In the genomic region with DNA sequence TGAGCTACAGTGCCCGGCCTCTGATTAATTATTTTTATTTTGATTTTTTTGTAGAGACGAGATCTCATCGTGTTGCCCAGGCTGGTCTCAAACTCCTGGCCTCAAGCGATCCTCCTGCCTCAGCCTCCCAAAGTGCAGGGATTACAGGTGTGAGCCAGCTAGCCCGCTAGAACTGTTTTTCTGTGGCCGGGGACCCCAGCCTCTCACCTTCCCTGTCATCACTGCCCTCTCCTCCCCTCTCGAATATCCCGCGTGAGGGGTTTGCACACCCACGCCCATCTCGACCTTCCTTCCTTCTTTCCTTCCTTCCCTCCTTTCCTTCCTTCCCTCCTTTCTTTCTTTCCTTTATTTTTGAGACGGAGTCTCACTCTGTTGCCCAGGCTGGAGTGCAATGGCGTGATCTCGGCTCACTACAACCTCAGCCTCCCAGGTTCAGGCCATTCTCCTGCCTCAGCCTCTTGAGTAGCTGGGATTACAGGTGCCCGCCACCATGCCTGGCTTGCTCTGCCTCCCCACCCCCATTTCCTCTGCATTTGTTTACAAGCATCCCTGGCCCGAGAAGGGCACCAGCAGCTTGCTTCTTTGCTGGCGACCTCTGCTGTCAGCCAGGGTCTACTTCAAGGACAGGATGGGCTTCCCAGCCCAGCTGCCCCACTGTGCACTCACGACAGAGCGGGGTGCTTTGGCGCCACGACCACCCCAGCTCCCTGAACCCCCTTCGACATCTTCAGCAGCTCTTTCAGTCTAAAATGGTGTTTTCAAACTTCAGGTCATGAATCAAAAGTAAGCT, we compare ENCODE assay signal across 9 cellular contexts. TPM values are rescaled to one million over a fixed set of nuclear protein-coding genes. Genes with fewer than 3 reads are reported as not detected.
DNase-seq lines count a peak whose midpoint lies in the region; ATAC-seq and TF ChIP-seq lines count a peak whose summit lies in the region.
"Had no signal": no experiment of that assay in that cellular context is flagged by ENCODE, and none has a peak within 500 bp of the region (broad histone marks: within the 10 kb centered on the region; RNA-seq: fewer than 3 reads in every experiment).

No MANE protein-coding gene starts in this region.

- H3K27ac Mint-ChIP-seq in GM23338 = no peak overlapping the region; the same call in none of the 2 replicates

- no peaks in the 10 kb centered on the region; the same call in 2 of the 3 replicates for H3K9me3 Mint-ChIP-seq in GM23338

- H3K79me2 ChIP-seq in GM23338 (replicated peaks; ENCODE audit: insufficient read depth) = no peaks in the 10 kb centered on the region

- H3K4me1 Mint-ChIP-seq in GM23338 = peaks cover 13% of the 10 kb centered on the region

- no peak for TF ChIP-seq EP300 in transverse colon (IDR thresholded peaks at IDR 0.05; ENCODE audit: low read depth)

- ATAC-seq in GM23338 = peak; percentile 72
- ATAC-seq in omental fat pad (ENCODE audit: low FRiP score) = no peak
- no peak for ATAC-seq in GM18867 (IDR thresholded peaks at IDR 0.05; ENCODE audit: unreplicated experiment)
- ATAC-seq: left cardiac atrium had no signal

- H3K4me1 ChIP-seq in GM23338 (ENCODE audit: insufficient read depth) (no peaks in the 10 kb centered on the region; the same call in 1 of the 2 replicates), transverse colon (peaks cover 0 to 17% (median 3%) of the 10 kb centered on the region in 4 donors)

- peaks cover 36% of the 10 kb centered on the region for H3K27me3 Mint-ChIP-seq in GM23338 (ENCODE audit: insufficient read depth, low read depth, poor library complexity)

- 0 out of 2 replicates have a peak overlapping the region, but pooled peaks have one; percentile 53 for H2AFZ ChIP-seq in GM23338

- intact Hi-C loops in transverse colon (cut with DNase I; ENCODE audit: low total_unique reads) = loop anchor here (10.0 kb wide), 1 partner anchor 142 kb away; no protein-coding TSS in a partner anchor

- in situ Hi-C loops in transverse colon (cut with MboI; ENCODE audit: low pct_ligation_motif_present in 1 of 4, low pct_unique_long_range_greater_than_20kb in 1 of 4, low sequenced_read_pairs in 3 of 4) = loop anchor here in 2 of 4 donors (25.0 kb wide), 1 partner anchor 139 kb away; the partner anchor contains the start of gene AMN (in 2 of the 2)

- H3K27me3 ChIP-seq in GM23338 (ENCODE audit: insufficient read depth) = peaks cover 1% of the 10 kb centered on the region; the same call in 1 of the 2 replicates
- H3K27me3 ChIP-seq in transverse colon = no peaks in the 10 kb centered on the region

- H3K9me2 ChIP-seq in GM23338 (ENCODE audit: insufficient read depth) = no peaks in the 10 kb centered on the region

- no peak overlapping the region; the same call in 2 of the 3 replicates for H3K4me3 Mint-ChIP-seq in GM23338

- no peaks in the 10 kb centered on the region for H3K36me3 Mint-ChIP-seq in GM23338 (ENCODE audit: low read depth)

- no peaks in the 10 kb centered on the region for H3K9me3 ChIP-seq in transverse colon

- peak; percentile 61 to 89 for TF ChIP-seq CTCF in GM23338 (conservative IDR thresholded peaks at IDR 0.05; ENCODE audit: low read depth in 2 of 2)
- no peak for TF ChIP-seq CTCF in omental fat pad (IDR thresholded peaks at IDR 0.05)
- no peak for TF ChIP-seq CTCF in transverse colon (IDR thresholded peaks at IDR 0.05)

- no peaks in the 10 kb centered on the region for H4K20me1 ChIP-seq in GM23338 (replicated peaks; ENCODE audit: insufficient read depth)

- TF ChIP-seq POLR2A in transverse colon (IDR thresholded peaks at IDR 0.05) = no peak

- H3F3A ChIP-seq in GM23338 (replicated peaks; ENCODE audit: low read depth) = peaks cover 16% of the 10 kb centered on the region

- DNase-seq in COR-L47 (lab: John Stamatoyannopoulos, UW) (peak; percentile 30), GM23338 (ENCODE audit: low spot score) (peak; percentile 90), SHP77 treated with DMSO at 0.1 percent for 48 hours (lab: John Stamatoyannopoulos, UW) (peak; percentile 22), iris pigment epithelial cell (ENCODE audit: low read depth) (peak; percentile 12), omental fat pad (ENCODE audit: low spot score) (no peak), transverse colon (no peak), NCI-H2029 treated with DMSO at 0.1 percent for 48 hours (lab: John Stamatoyannopoulos, UW) (no peak)
- DNase-seq: left cardiac atrium had no signal

- no peaks in the 10 kb centered on the region for H3K36me3 ChIP-seq in GM23338 (ENCODE audit: insufficient read depth)
- H3K36me3 ChIP-seq in transverse colon = no peaks in the 10 kb centered on the region

- H3K27ac ChIP-seq in GM23338 (ENCODE audit: low read depth) = no peak overlapping the region
- no peak overlapping the region for H3K27ac ChIP-seq in transverse colon

- no peak overlapping the region for H3K4me2 ChIP-seq in GM23338

- H3K4me3 ChIP-seq in GM23338 (no peak overlapping the region), transverse colon (no peak overlapping the region)

- WGBS in transverse colon (ENCODE audit: low coverage in 1 of 2), 2 donors = 79 to 86% methylated on average over 9 to 22 of the region's 22 CpGs

TF ChIP-seq in GM23338, 12 proteins besides CTCF, POLR2A, EP300 and RAD21 (continues in another document):
- TF ChIP-seq EZH2 (IDR thresholded peaks at IDR 0.05; ENCODE audit: low read depth, unreplicated experiment) = no peak
- no peak for TF ChIP-seq ZNF462 (CRISPR knock-in tag; IDR thresholded peaks at IDR 0.05)
- no peak for TF ChIP-seq ZNF114 (CRISPR knock-in tag; IDR thresholded peaks at IDR 0.05)
- TF ChIP-seq EZH2phosphoT487 (IDR thresholded peaks at IDR 0.05; ENCODE audit: unreplicated experiment) = no peak
- TF ChIP-seq ZNF331 (CRISPR knock-in tag; IDR thresholded peaks at IDR 0.05; ENCODE audit: low read depth) = no peak
- no peak for TF ChIP-seq JUNB (IDR thresholded peaks at IDR 0.05; ENCODE audit: unreplicated experiment)
- TF ChIP-seq POLR2AphosphoS5 (IDR thresholded peaks at IDR 0.05; ENCODE audit: low read depth) = no peak

RNA-seq across cellular contexts. Expression of gene TRAF3, which starts 4.3 kb away (rescaled TPM):
- total RNA-seq in GM23338 (2014; rRNA removed; shearing (Covaris generic)) = 9.3 and 10.8 TPM in 2 replicates
- polyA plus RNA-seq in GM23338 (2016; fragmentation: Nextera tagmentation; extraction: Ambion mirVana) = 3.5 and 3.7 TPM in 2 replicates
- total RNA-seq in omental fat pad (10 to 100 TPM; 12.6 to 44.9 (median 28.1) TPM), transverse colon (10 to 100 TPM; 18.7 to 28.9 (median 25.0) TPM)

Comparison
In these comparisons a context has a peak if more than half of its experiments do, and no peak if none do; other contexts are left out.
1. DNase-seq: peak in COR-L47 (single experiment), GM23338 (single experiment), SHP77 treated with DMSO at 0.1 percent for 48 hours (single experiment) and iris pigment epithelial cell (single experiment); none in omental fat pad (single experiment), transverse colon (single experiment) and NCI-H2029 treated with DMSO at 0.1 percent for 48 hours (single experiment).
2. CTCF ChIP-seq: peak in GM23338 (2 of 2); none in omental fat pad (0 of 3) and transverse colon (0 of 5).